12 cellular contexts compared by ENCODE assay signal in the genomic region with DNA sequence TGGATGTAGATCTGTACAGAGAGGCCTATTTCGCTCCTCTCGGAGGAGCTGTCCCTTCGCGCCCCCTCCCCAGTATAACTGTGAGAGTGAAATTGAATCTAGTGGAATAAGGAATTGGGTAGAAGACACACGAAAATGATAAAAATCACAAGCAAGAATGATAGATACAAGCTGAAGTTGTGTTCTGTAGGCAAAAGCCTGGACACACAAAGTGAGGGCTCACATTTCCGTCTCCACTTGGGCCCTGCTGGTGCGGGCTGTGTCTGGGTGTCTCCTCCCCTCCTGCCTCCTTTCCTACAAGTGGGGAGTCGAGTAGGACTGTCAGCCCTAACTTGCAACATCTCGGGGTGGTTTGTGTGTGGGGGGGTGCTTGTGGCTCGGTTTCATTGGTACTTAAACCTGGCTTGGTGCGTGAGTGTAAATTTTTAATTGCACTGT. TPM values are rescaled to one million over a fixed set of nuclear protein-coding genes. Genes with fewer than 3 reads are reported as not detected.
DNase-seq lines count a peak whose midpoint lies in the region; ATAC-seq and TF ChIP-seq lines count a peak whose summit lies in the region.
"Had no signal": no experiment of that assay in that cellular context is flagged by ENCODE, and none has a peak within 500 bp of the region (broad histone marks: within the 10 kb centered on the region; RNA-seq: fewer than 3 reads in every experiment).

No MANE protein-coding gene starts in this region.

- H3K4me3 ChIP-seq in GM06990 (replicated peaks; ENCODE audit: low read depth, low read length): no peak overlapping the region
- no peak overlapping the region for H3K4me3 ChIP-seq in naive thymus-derived CD4-positive, alpha-beta T cell (ENCODE audit: low read length)
- no peak overlapping the region for H3K4me3 ChIP-seq in ovary

- no peaks in the 10 kb centered on the region for H3K36me3 Mint-ChIP-seq in activated naive CD8-positive, alpha-beta T cell treated with anti-CD3 and anti-CD28 coated beads for 36 hours
- peaks cover 0 to 4% (median 0%) of the 10 kb centered on the region in 5 donors for H3K36me3 Mint-ChIP-seq in naive thymus-derived CD4-positive, alpha-beta T cell
- H3K36me3 Mint-ChIP-seq in T-cell: no peaks in the 10 kb centered on the region

- WGBS in ovary, 3 donors: 21 to 26% (median 23%) methylated on average over 11 of the region's 11 CpGs

- DNase-seq in NCI-H82 (lab: John Stamatoyannopoulos, UW) (peak; percentile 35), NCI-H82 treated with DMSO at 0.1 percent for 48 hours (lab: John Stamatoyannopoulos, UW; ENCODE audit: unreplicated experiment) (no peak), GM06990 (ENCODE audit: extremely low read depth, insufficient read length) (peak; percentile 14), ovary (no peak), T-cell (no peak)
- DNase-seq in activated naive CD8-positive, alpha-beta T cell treated with anti-CD3 and anti-CD28 coated beads for 36 hours: no peak
- peak in 1 of 9 donors; percentile 16 for DNase-seq in naive thymus-derived CD4-positive, alpha-beta T cell
- DNase-seq: activated gamma-delta T cell had no signal

- H3K4me1 ChIP-seq in naive thymus-derived CD4-positive, alpha-beta T cell (ENCODE audit: control insufficient read depth in 2 of 2, insufficient read depth in 2 of 2, low read length in 2 of 2): peaks cover 28 to 34% of the 10 kb centered on the region in 2 donors
- H3K4me1 ChIP-seq in ovary (ENCODE audit: insufficient read depth): peaks cover 11% of the 10 kb centered on the region

- TF ChIP-seq POLR2A in ovary (IDR thresholded peaks at IDR 0.05): no peak

- H3K27me3 Mint-ChIP-seq in activated naive CD8-positive, alpha-beta T cell treated with anti-CD3 and anti-CD28 coated beads for 36 hours: peaks cover 87% of the 10 kb centered on the region
- H3K27me3 Mint-ChIP-seq in naive thymus-derived CD4-positive, alpha-beta T cell: peaks cover 60 to 83% (median 78%) of the 10 kb centered on the region in 5 donors
- peaks cover 66 to 76% of the 10 kb centered on the region in 2 donors for H3K27me3 Mint-ChIP-seq in T-cell

- peaks cover 0 to 4% (median 0%) of the 10 kb centered on the region in 3 experiments for H3K9me3 ChIP-seq in naive thymus-derived CD4-positive, alpha-beta T cell (ENCODE audit: control insufficient read depth in 2 of 3, low read length in 3 of 3)
- no peaks in the 10 kb centered on the region for H3K9me3 ChIP-seq in ovary

- POLR2A ChIA-PET in naive thymus-derived CD4-positive, alpha-beta T cell (lab: Charles Lee): interaction anchor here (1.6 kb wide), 1 partner anchor 9 kb away, joined by 4 read pairs; no protein-coding TSS in a partner anchor
- POLR2A ChIA-PET in T-cell (lab: Charles Lee): interaction anchor here in 1 of 2 donors (0.6 kb wide), 1 partner anchor 72 kb away, joined by 10 read pairs; no protein-coding TSS in a partner anchor

- no peaks in the 10 kb centered on the region for H3K9me3 Mint-ChIP-seq in activated naive CD8-positive, alpha-beta T cell treated with anti-CD3 and anti-CD28 coated beads for 36 hours
- H3K9me3 Mint-ChIP-seq in naive thymus-derived CD4-positive, alpha-beta T cell: peaks cover 0 to 35% (median 5%) of the 10 kb centered on the region in 11 donors
- no peaks in the 10 kb centered on the region for H3K9me3 Mint-ChIP-seq in T-cell

- TF ChIP-seq CTCF in GM06990 (IDR thresholded peaks at IDR 0.05; ENCODE audit: insufficient read depth, low read length, poor library complexity, severe bottlenecking) (no peak), ovary (IDR thresholded peaks at IDR 0.05) (no peak)

- H3K27me3 ChIP-seq in GM06990 (replicated peaks; ENCODE audit: control insufficient read depth, insufficient read depth, low read length) (peaks cover 2% of the 10 kb centered on the region; the same call in 1 of the 2 replicates), ovary (peaks cover 8% of the 10 kb centered on the region)
- H3K27me3 ChIP-seq in naive thymus-derived CD4-positive, alpha-beta T cell (ENCODE audit: control insufficient read depth in 2 of 2, insufficient read depth in 2 of 2, low read length in 2 of 2): peaks cover 70 to 83% of the 10 kb centered on the region in 2 donors

- H3K4me1 Mint-ChIP-seq in activated naive CD8-positive, alpha-beta T cell treated with anti-CD3 and anti-CD28 coated beads for 36 hours: peaks cover 35% of the 10 kb centered on the region
- peaks cover 5 to 49% (median 36%) of the 10 kb centered on the region in 7 donors for H3K4me1 Mint-ChIP-seq in naive thymus-derived CD4-positive, alpha-beta T cell
- H3K4me1 Mint-ChIP-seq in T-cell: peaks cover 26 to 38% (median 36%) of the 10 kb centered on the region in 3 donors

- H3K36me3 ChIP-seq in GM06990 (ENCODE audit: control insufficient read depth, insufficient read depth, low read length): no peaks in the 10 kb centered on the region
- H3K36me3 ChIP-seq in naive thymus-derived CD4-positive, alpha-beta T cell (ENCODE audit: control insufficient read depth in 2 of 3, insufficient read depth in 3 of 3, low read length in 3 of 3): no peaks in the 10 kb centered on the region
- no peaks in the 10 kb centered on the region for H3K36me3 ChIP-seq in ovary

- intact Hi-C loops in naive thymus-derived CD4-positive, alpha-beta T cell (cut with micrococcal nuclease): loop anchor here (5.0 to 10.0 kb wide), 4 partner anchors 87 to 1831 kb away; partner anchors contain the start of genes EVX2 (in 1 of the 2), HOXD8 (in 1 of the 2), HOXD9 (in 1 of the 2) and OLA1 (in 1 of the 2)
- intact Hi-C loops in ovary (cut with DNase I): loop anchor here in 1 of 4 donors (10.0 kb wide), 1 partner anchor 1771 kb away; the partner anchor contains the start of gene HOXD11

- TF ChIP-seq EP300 in ovary (IDR thresholded peaks at IDR 0.05): no peak

- no peak overlapping the region for H3K27ac ChIP-seq in naive thymus-derived CD4-positive, alpha-beta T cell (ENCODE audit: low read depth, low read length)
- H3K27ac ChIP-seq in ovary: no peak overlapping the region

- H3K4me3 Mint-ChIP-seq in activated naive CD8-positive, alpha-beta T cell treated with anti-CD3 and anti-CD28 coated beads for 36 hours: peak overlapping the region; percentile 29
- H3K4me3 Mint-ChIP-seq in naive thymus-derived CD4-positive, alpha-beta T cell: peak overlapping the region; percentile 25 to 79 (median 60)
- H3K4me3 Mint-ChIP-seq in T-cell: peak overlapping the region in 1 of 3 donors; percentile 64

- no peak overlapping the region for H3K27ac Mint-ChIP-seq in activated naive CD8-positive, alpha-beta T cell treated with anti-CD3 and anti-CD28 coated beads for 36 hours
- peak overlapping the region in 6 of 9 donors; percentile 20 to 82 (median 69) for H3K27ac Mint-ChIP-seq in naive thymus-derived CD4-positive, alpha-beta T cell
- H3K27ac Mint-ChIP-seq in T-cell: no peak overlapping the region

- CTCF ChIA-PET in naive thymus-derived CD4-positive, alpha-beta T cell (lab: Charles Lee): no interaction called here
- CTCF ChIA-PET in T-cell (lab: Charles Lee): no interaction called here

- ATAC-seq in naive thymus-derived CD4-positive, alpha-beta T cell: no peak
- no peak for ATAC-seq in HG02981 (IDR thresholded peaks at IDR 0.05; ENCODE audit: unreplicated experiment)
- no peak for ATAC-seq in T-cell (replicated peaks in 1 of 4)

RNA-seq across cellular contexts. Expression of gene SP9, which starts 0.5 kb away (rescaled TPM):
- not detected for total RNA-seq in activated naive CD8-positive, alpha-beta T cell treated with anti-CD3 and anti-CD28 coated beads for 36 hours
- not detected for total RNA-seq in naive thymus-derived CD4-positive, alpha-beta T cell
- polyA plus RNA-seq in naive thymus-derived CD4-positive, alpha-beta T cell: not detected
- total RNA-seq in ovary (not detected), T-cell (not detected)
- polyA plus RNA-seq in ovary: not detected
- total RNA-seq: mesenteric fat pad; T-helper 1 cell treated with Interleukin-12 subunit alpha and Interleukin-12 subunit beta and Interleukin-4 antibody, amounts not matched to agents 30 ng/mL and 1 ng/mL, for 36 hours had no signal
- polyA plus RNA-seq: AG04450 had no signal

Comparison
In these comparisons a context has a peak if more than half of its experiments do, and no peak if none do; other contexts are left out.
1. DNase-seq: peak in NCI-H82 (single experiment) and GM06990 (single experiment); none in NCI-H82 treated with DMSO at 0.1 percent for 48 hours (single experiment), activated naive CD8-positive, alpha-beta T cell treated with anti-CD3 and anti-CD28 coated beads for 36 hours (single experiment), ovary (0 of 5) and T-cell (0 of 34).
2. H3K27ac Mint-ChIP-seq: peak in naive thymus-derived CD4-positive, alpha-beta T cell (6 of 9); none in activated naive CD8-positive, alpha-beta T cell treated with anti-CD3 and anti-CD28 coated beads for 36 hours (single experiment) and T-cell (0 of 2).